ENCODE assay signal across 1 cellular context in genomic region chr5:3389471-3390026, GRCh38.
TF ChIP-seq lines count a peak whose summit lies in the region.

No MANE protein-coding gene starts in this region.

TF ChIP-seq in H1, 55 proteins besides CTCF, POLR2A, EP300 and RAD21 (continued from another document):
- TF ChIP-seq TEAD4 (IDR thresholded peaks at IDR 0.05; ENCODE audit: low read depth, low read length) (no peak), SUZ12 (IDR thresholded peaks at IDR 0.05; ENCODE audit: low read length) (no peak), POLR2AphosphoS5 (IDR thresholded peaks at IDR 0.05; ENCODE audit: low read depth, low read length) (no peak), MAFK (IDR thresholded peaks at IDR 0.05; ENCODE audit: low read depth, low read length) (no peak), HDAC2 (IDR thresholded peaks at IDR 0.05; ENCODE audit: borderline replicate concordance in 1 of 2, low read depth in 2 of 2, low read length in 2 of 2) (no peak), JUN (IDR thresholded peaks at IDR 0.05; ENCODE audit: low read depth, low read length) (no peak), TBP (IDR thresholded peaks at IDR 0.05; ENCODE audit: low read depth, low read length) (no peak), MAX (IDR thresholded peaks at IDR 0.05) (no peak)
